Comparison of ENCODE assay signal across 17 cellular contexts in genomic region chr11:70845761-70846160, GRCh38.
DNase-seq lines count a peak whose midpoint lies in the region; ATAC-seq and TF ChIP-seq lines count a peak whose summit lies in the region.
"Had no signal": no experiment of that assay in that cellular context is flagged by ENCODE, and none has a peak within 500 bp of the region (broad histone marks: within the 10 kb centered on the region; RNA-seq: fewer than 3 reads in every experiment).

No MANE protein-coding gene starts in this region.

- no peak overlapping the region for H3K4me3 Mint-ChIP-seq in brain
- H3K4me3 Mint-ChIP-seq: CD4-positive, alpha-beta memory T cell had no signal

- TF ChIP-seq CTCF in brain (conservative IDR thresholded peaks at IDR 0.05) = no peak

- H3K36me3 Mint-ChIP-seq in brain = no peaks in the 10 kb centered on the region
- H3K36me3 Mint-ChIP-seq: CD4-positive, alpha-beta memory T cell had no signal

- H3K27me3 Mint-ChIP-seq in brain = no peaks in the 10 kb centered on the region

- peaks cover 0 to 12% (median 8%) of the 10 kb centered on the region in 5 experiments for H3K9me3 Mint-ChIP-seq in brain

- peak overlapping the region in 3 of 5 experiments; percentile 56 to 92 (median 88) for H3K27ac Mint-ChIP-seq in brain
- H3K27ac Mint-ChIP-seq: CD4-positive, alpha-beta memory T cell had no signal

- H3K4me1 Mint-ChIP-seq in brain = peaks cover 12% of the 10 kb centered on the region
- H3K4me1 Mint-ChIP-seq: CD4-positive, alpha-beta memory T cell had no signal

- intact Hi-C loops in Right ventricle myocardium inferior (cut with DNase I) = no loop called here
- intact Hi-C loops in Right ventricle myocardium superior (cut with DNase I) = no loop called here

- no peak for ATAC-seq in Right ventricle myocardium inferior
- no peak for ATAC-seq in Right ventricle myocardium superior (ENCODE audit: poor library complexity)
- ATAC-seq in GM21423 (IDR thresholded peaks at IDR 0.05; ENCODE audit: unreplicated experiment) = no peak
- ATAC-seq: GM12878 had no signal

- DNase-seq in Right ventricle myocardium inferior (ENCODE audit: missing footprints) (peak; percentile 26), Right ventricle myocardium superior (no peak), NCI-H2227 (lab: John Stamatoyannopoulos, UW; ENCODE audit: unreplicated experiment) (peak; percentile 8), NCI-H1417 (lab: John Stamatoyannopoulos, UW) (no peak), NCI-H774 (lab: John Stamatoyannopoulos, UW) (no peak)
- DNase-seq: C1 segment of cervical spinal cord; Calu3; CD4-positive, alpha-beta memory T cell; COR-L47; DMS79; EL; GDM1; H7; HCEC 1CT had no signal

Comparison
In these comparisons a context has a peak if more than half of its experiments do, and no peak if none do; other contexts are left out.
1. DNase-seq: peak in Right ventricle myocardium inferior (single experiment) and NCI-H2227 (single experiment); none in Right ventricle myocardium superior (single experiment), NCI-H1417 (0 of 3) and NCI-H774 (single experiment).